In genomic region chr18:22637787-22638186, GRCh38 we compare ENCODE assay signal across 20 cellular contexts.
DNase-seq lines count a peak whose midpoint lies in the region; ATAC-seq, FAIRE-seq and TF ChIP-seq lines count a peak whose summit lies in the region.
"Had no signal": no experiment of that assay in that cellular context is flagged by ENCODE, and none has a peak within 500 bp of the region (broad histone marks: within the 10 kb centered on the region; RNA-seq: fewer than 3 reads in every experiment).

No MANE protein-coding gene starts in this region.

- no peak for TF ChIP-seq POLR2A in A549 (IDR thresholded peaks at IDR 0.05; ENCODE audit: low read length)

- H3K79me2 ChIP-seq in hepatocyte (no peaks in the 10 kb centered on the region), Karpas-422 (ENCODE audit: low read length) (no peaks in the 10 kb centered on the region)

- H3K27ac ChIP-seq in A549 = peak overlapping the region; percentile 72 to 85
- no peak overlapping the region for H3K27ac ChIP-seq in hepatocyte
- no peak overlapping the region for H3K27ac ChIP-seq in Karpas-422 (ENCODE audit: low read length)
- H3K27ac ChIP-seq: esophagus muscularis mucosa, pancreas, testis, WERI-Rb-1 had no signal

- H3K4me1 ChIP-seq in A549 (peaks cover 41% of the 10 kb centered on the region), hepatocyte (ENCODE audit: insufficient read depth) (no peaks in the 10 kb centered on the region), Karpas-422 (ENCODE audit: low read length) (no peaks in the 10 kb centered on the region)
- H3K4me1 ChIP-seq: esophagus muscularis mucosa, pancreas, testis had no signal

- 0 out of 5 replicates have a peak, but pooled peaks of 1 of the 2 experiments have one; percentile 14 for TF ChIP-seq RAD21 in A549 (conservative IDR thresholded peaks at IDR 0.05 in 1 of 2, IDR thresholded peaks at IDR 0.05 in 1 of 2)

- H3K9me2 ChIP-seq in hepatocyte (replicated peaks; ENCODE audit: insufficient read depth) (no peaks in the 10 kb centered on the region), Karpas-422 (replicated peaks; ENCODE audit: insufficient read depth, low read length) (no peaks in the 10 kb centered on the region)

- H4K20me1 ChIP-seq in hepatocyte (ENCODE audit: insufficient read depth, poor library complexity, severe bottlenecking) (no peaks in the 10 kb centered on the region), Karpas-422 (ENCODE audit: insufficient read depth, low read depth, low read length) (no peaks in the 10 kb centered on the region)

- 40% methylated on average over 1 of the region's 1 CpG for WGBS in A549 (ENCODE audit: missing lambda C conversion rate)
- 83% methylated on average over 1 of the region's 1 CpG for WGBS in hepatocyte (ENCODE audit: low lambda C conversion rate, missing lambda C conversion rate)

- H3K9ac ChIP-seq in Karpas-422 (ENCODE audit: low read length) = no peak overlapping the region

- FAIRE-seq in A549 (lab: Jason Lieb, UNC) = no peak
- FAIRE-seq: colon, GM12878, H1, pancreas had no signal

- H3K36me3 ChIP-seq in hepatocyte (replicated peaks; ENCODE audit: insufficient read depth, low read depth) (no peaks in the 10 kb centered on the region), Karpas-422 (ENCODE audit: insufficient read depth, low read length) (no peaks in the 10 kb centered on the region)
- H3K36me3 ChIP-seq: esophagus muscularis mucosa, pancreas, WERI-Rb-1 had no signal

- no peak for TF ChIP-seq EP300 in A549 (IDR thresholded peaks at IDR 0.05)

- DNase-seq in A549 (ENCODE audit: low read depth in 1 of 2, low spot score in 1 of 2) (peak; percentile 10 to 61), HFF-Myc (ENCODE audit: extremely low read depth, low read depth) (peak; percentile 35), astrocyte of the spinal cord (ENCODE audit: low read depth, low spot score) (peak; percentile 84), hepatocyte (ENCODE audit: low spot score) (peak; percentile 17), NCI-H2196 (lab: John Stamatoyannopoulos, UW; ENCODE audit: unreplicated experiment) (no peak), Karpas-422 (no peak), iPS-NIHi11 (ENCODE audit: low spot score) (no peak)
- DNase-seq: ACHN; activated naive CD4-positive, alpha-beta T cell treated with anti-CD3 and anti-CD28 coated beads for 36 hours; mucosa of descending colon; MV-4-11; pancreas; testis; WERI-Rb-1 had no signal

- CTCF ChIA-PET in A549 (lab: Yijun Ruan, JAX) = interaction anchor here (1.0 to 1.2 kb wide), 2 partner anchors 33 to 77 kb away, joined by 3 read pairs; no protein-coding TSS in a partner anchor

- no peaks in the 10 kb centered on the region for H3K27me3 ChIP-seq in hepatocyte
- H3K27me3 ChIP-seq in Karpas-422 (ENCODE audit: low read length) = no peaks in the 10 kb centered on the region; the same call in 1 of the 2 replicates
- H3K27me3 ChIP-seq: esophagus muscularis mucosa, pancreas, testis had no signal

- H3K4me2 ChIP-seq in A549 (peak overlapping the region; percentile 66), hepatocyte (no peak overlapping the region), Karpas-422 (ENCODE audit: low read depth, low read length, poor library complexity, severe bottlenecking) (no peak overlapping the region)

- H3K4me3 ChIP-seq in A549 = no peak overlapping the region
- no peak overlapping the region for H3K4me3 ChIP-seq in HFF-Myc (replicated peaks; ENCODE audit: low read depth, low read length)
- H3K4me3 ChIP-seq in astrocyte of the spinal cord (ENCODE audit: low read depth, low read length) = no peak overlapping the region
- no peak overlapping the region for H3K4me3 ChIP-seq in hepatocyte
- no peak overlapping the region for H3K4me3 ChIP-seq in Karpas-422 (ENCODE audit: low read length)
- H3K4me3 ChIP-seq: esophagus muscularis mucosa, GM12878, mucosa of descending colon, pancreas, testis had no signal

- POLR2A ChIA-PET in A549 (lab: Yijun Ruan, JAX) = no interaction called here

- ATAC-seq in A549 (peak; percentile 56 to 70; a peak in 3 of 6 replicates), GM21717 (IDR thresholded peaks at IDR 0.05; ENCODE audit: unreplicated experiment) (no peak)
- ATAC-seq: GM12878, mucosa of descending colon, SK-N-SH treated with all-trans-retinoic acid at 6 μM for 48 hours had no signal

- H3K9me3 ChIP-seq in A549 = no peaks in the 10 kb centered on the region
- no peaks in the 10 kb centered on the region for H3K9me3 ChIP-seq in hepatocyte (ENCODE audit: low read depth)
- no peaks in the 10 kb centered on the region for H3K9me3 ChIP-seq in Karpas-422 (ENCODE audit: low read length)
- H3K9me3 ChIP-seq: mucosa of descending colon, pancreas, testis had no signal

- H2AFZ ChIP-seq in hepatocyte = no peak overlapping the region
- H2AFZ ChIP-seq in Karpas-422 (ENCODE audit: low read length) = no peak overlapping the region

- TF ChIP-seq CTCF in A549 (IDR thresholded peaks at IDR 0.05) (no peak), HFF-Myc (IDR thresholded peaks at IDR 0.05; ENCODE audit: low read depth, low read length, missing control alignments) (no peak), astrocyte of the spinal cord (IDR thresholded peaks at IDR 0.05; ENCODE audit: low read depth, low read length) (no peak), hepatocyte (IDR thresholded peaks at IDR 0.05; ENCODE audit: poor library complexity) (no peak)

- in situ Hi-C loops in astrocyte of the spinal cord (cut with HindIII; ENCODE audit: low sequenced_read_pairs) = no loop called here

TF ChIP-seq in A549, 52 proteins besides CTCF, POLR2A, EP300 and RAD21:
- TF ChIP-seq CEBPB (IDR thresholded peaks at IDR 0.05) (peak; percentile 17 to 52; a peak in 2 of 4 replicates), HOXB13 (CRISPR knock-in tag; IDR thresholded peaks at IDR 0.05; ENCODE audit: low read depth) (no peak), RCOR1 (IDR thresholded peaks at IDR 0.05; ENCODE audit: low read depth, low read length) (no peak), JUNB (IDR thresholded peaks at IDR 0.05) (peak; percentile 54; the same call in 1 of the 2 replicates), RFX5 (IDR thresholded peaks at IDR 0.05) (no peak), TFCP2L1 (CRISPR knock-in tag; IDR thresholded peaks at IDR 0.05) (no peak), FOSL2 (IDR thresholded peaks at IDR 0.05) (peak; percentile 39; the same call in 1 of the 2 replicates), FOSL2 (CRISPR knock-in tag; IDR thresholded peaks at IDR 0.05) (peak; percentile 46)

Comparison
In these comparisons a context has a peak if more than half of its experiments do, and no peak if none do; other contexts are left out.
1. DNase-seq: peak in A549 (2 of 2), HFF-Myc (single experiment), astrocyte of the spinal cord (single experiment) and hepatocyte (single experiment); none in NCI-H2196 (single experiment), Karpas-422 (single experiment) and iPS-NIHi11 (single experiment).
2. H3K27ac ChIP-seq: peak in A549 (2 of 2); none in hepatocyte (single experiment) and Karpas-422 (single experiment).